8 cellular contexts compared by ENCODE assay signal in genomic region chr16:66927012-66927436, GRCh38. TPM values are rescaled to one million over a fixed set of nuclear protein-coding genes. Genes with fewer than 3 reads are reported as not detected.
DNase-seq lines count a peak whose midpoint lies in the region; ATAC-seq and TF ChIP-seq lines count a peak whose summit lies in the region.

No MANE protein-coding gene starts in this region.

- ATAC-seq in PC-3 (peak; percentile 10; the same call in 1 of the 2 replicates), GM18502 (IDR thresholded peaks at IDR 0.05; ENCODE audit: poor library complexity, unreplicated experiment) (no peak), HG02973 (IDR thresholded peaks at IDR 0.05; ENCODE audit: unreplicated experiment) (no peak)

- H3K4me3 Mint-ChIP-seq in mesothelial cell of epicardium: no peak overlapping the region

- H3K9me3 ChIP-seq in PC-3 (ENCODE audit: low read length) (no peaks in the 10 kb centered on the region), fibroblast of lung (ENCODE audit: control insufficient read depth, insufficient read depth, low read depth, low read length) (no peaks in the 10 kb centered on the region), skeletal muscle tissue (ENCODE audit: control insufficient read depth in 3 of 3, low read length in 3 of 3) (no peaks in the 10 kb centered on the region)

- H3K36me3 ChIP-seq in PC-3 (ENCODE audit: low read depth, low read length) (no peaks in the 10 kb centered on the region; the same call in 1 of the 2 replicates), fibroblast of lung (ENCODE audit: control insufficient read depth, insufficient read depth, low read length) (peaks cover under 1% of the 10 kb centered on the region), skeletal muscle tissue (ENCODE audit: control insufficient read depth in 3 of 3, insufficient read depth in 3 of 3, low read length in 3 of 3) (peaks cover 14 to 29% (median 15%) of the 10 kb centered on the region in 3 donors)

- H3K4me1 Mint-ChIP-seq in mesothelial cell of epicardium: peaks cover 15% of the 10 kb centered on the region

- no peaks in the 10 kb centered on the region for H3F3A ChIP-seq in PC-3 (ENCODE audit: low read length, unreplicated experiment)

- no peak overlapping the region for H3K27ac Mint-ChIP-seq in mesothelial cell of epicardium

- peaks cover 2% of the 10 kb centered on the region for H3K36me3 Mint-ChIP-seq in mesothelial cell of epicardium

- no peak overlapping the region for H2AFZ ChIP-seq in PC-3 (ENCODE audit: low read length)
- no peak overlapping the region for H2AFZ ChIP-seq in fibroblast of lung (ENCODE audit: low read length)

- H3K27ac ChIP-seq in PC-3 (ENCODE audit: low read length) (no peak overlapping the region), fibroblast of lung (ENCODE audit: insufficient read depth, low read length) (peak overlapping the region; percentile 78), skeletal muscle tissue (ENCODE audit: low read depth, low read length) (peak overlapping the region; percentile 98)

- intact Hi-C loops in PC-3 (cut with micrococcal nuclease): loop anchor here (1.0 kb wide), 1 partner anchor 34 kb away; no protein-coding TSS in a partner anchor

- peaks cover 13% of the 10 kb centered on the region for H3K27me3 ChIP-seq in PC-3 (ENCODE audit: low read length)
- peaks cover 2% of the 10 kb centered on the region for H3K27me3 ChIP-seq in fibroblast of lung (ENCODE audit: control insufficient read depth, insufficient read depth, low read length)
- peaks cover 0 to 7% (median 0%) of the 10 kb centered on the region in 3 donors for H3K27me3 ChIP-seq in skeletal muscle tissue (ENCODE audit: control insufficient read depth in 3 of 3, insufficient read depth in 3 of 3, low read length in 3 of 3)

- DNase-seq in GM13977 (ENCODE audit: low spot score) (peak; percentile 74), PC-3 (peak; percentile 39), fibroblast of lung (ENCODE audit: low read depth in 2 of 2) (peak; percentile 62 to 91), mesothelial cell of epicardium (ENCODE audit: low spot score in 2 of 2, unreplicated experiment in 2 of 2) (no peak)
- DNase-seq in stimulated activated CD4-positive, alpha-beta T cell treated with anti-CD3 and anti-CD28 coated beads, Interleukin-4, amount 100 ng/mL, for 1 hour: no peak

- CTCF ChIA-PET in PC-3 (lab: Charles Lee): no interaction called here

- BruUV-seq in PC-3 (replicated peaks; lab: Mats Ljungman, UMichigan): no TSS peak

- H3K4me3 ChIP-seq in PC-3 (ENCODE audit: low read length) (no peak overlapping the region), fibroblast of lung (replicated peaks in 1 of 4; ENCODE audit: control extremely low read depth in 1 of 4, insufficient read depth in 1 of 4, low read depth in 3 of 4, low read length in 4 of 4) (no peak overlapping the region), skeletal muscle tissue (ENCODE audit: low read length in 3 of 3) (peak overlapping the region in 1 of 3 donors; percentile 84)

- H3K9ac ChIP-seq in PC-3 (ENCODE audit: low read length) (no peak overlapping the region), fibroblast of lung (ENCODE audit: insufficient read depth, low read length) (no peak overlapping the region), skeletal muscle tissue (ENCODE audit: low read depth in 1 of 3, low read length in 3 of 3) (peak overlapping the region; percentile 79 to 91 (median 91))

- TF ChIP-seq CTCF in GM13977 (IDR thresholded peaks at IDR 0.05; ENCODE audit: extremely low read depth, insufficient read depth, missing control alignments): no peak
- TF ChIP-seq CTCF in PC-3 (conservative IDR thresholded peaks at IDR 0.05; ENCODE audit: low read depth, low read length): no peak
- TF ChIP-seq CTCF in fibroblast of lung (conservative IDR thresholded peaks at IDR 0.05 in 1 of 2, IDR thresholded peaks at IDR 0.05 in 1 of 2; ENCODE audit: low read depth in 1 of 2, low read length in 2 of 2): no peak
- TF ChIP-seq CTCF in mesothelial cell of epicardium (IDR thresholded peaks at IDR 0.05; ENCODE audit: unreplicated experiment): no peak

- peaks cover 11% of the 10 kb centered on the region; the same call in 1 of the 2 replicates for H3K4me1 ChIP-seq in PC-3 (ENCODE audit: insufficient read depth, low read length)
- H3K4me1 ChIP-seq in fibroblast of lung (ENCODE audit: control insufficient read depth, extremely low read depth, insufficient read depth, low read length): peaks cover 36% of the 10 kb centered on the region
- peaks cover 44 to 75% (median 69%) of the 10 kb centered on the region in 3 donors for H3K4me1 ChIP-seq in skeletal muscle tissue (ENCODE audit: control insufficient read depth in 3 of 3, insufficient read depth in 3 of 3, low read length in 3 of 3)

- in situ Hi-C loops in GM13977 (cut with MboI; ENCODE audit: low pct_unique_long_range_greater_than_20kb, low sequenced_read_pairs, unreplicated experiment): no loop called here

- peaks cover 58% of the 10 kb centered on the region for H3K27me3 Mint-ChIP-seq in mesothelial cell of epicardium (ENCODE audit: low read depth)

- H4K20me1 ChIP-seq in PC-3 (ENCODE audit: low read length) (no peaks in the 10 kb centered on the region), fibroblast of lung (ENCODE audit: control insufficient read depth, extremely low read depth, insufficient read depth, low read length) (no peaks in the 10 kb centered on the region)

- no peaks in the 10 kb centered on the region for H3K9me2 ChIP-seq in PC-3 (replicated peaks; ENCODE audit: low read length)

- H3K4me2 ChIP-seq in PC-3 (ENCODE audit: low read length) (no peak overlapping the region), fibroblast of lung (ENCODE audit: extremely low read depth, insufficient read depth, low read length) (no peak overlapping the region)

- H3K9me3 Mint-ChIP-seq in mesothelial cell of epicardium: no peaks in the 10 kb centered on the region

- POLR2A ChIA-PET in PC-3 (lab: Charles Lee; ENCODE audit: unreplicated experiment): no interaction called here

- H3K79me2 ChIP-seq in PC-3 (ENCODE audit: low read length): no peaks in the 10 kb centered on the region
- no peaks in the 10 kb centered on the region for H3K79me2 ChIP-seq in fibroblast of lung (ENCODE audit: control insufficient read depth, insufficient read depth, low read length)

RNA-seq across cellular contexts. Expression of gene RRAD, which starts 1.7 kb away (rescaled TPM):
- total RNA-seq in PC-3 (2014; rRNA removed) (1.2 and 2.8 TPM in 2 replicates), fibroblast of lung (41.1 and 83.7 TPM in 2 replicates), skeletal muscle tissue (19.3 TPM), mesothelial cell of epicardium (2.7 to 3.7 TPM (median 2.9 TPM) in 3 replicates)
- 7.8 and 11.6 TPM in 2 replicates for polyA plus RNA-seq in fibroblast of lung
- polyA plus RNA-seq in fibroblast of lung (2012): 16.7 and 19.7 TPM in 2 replicates
- polyA minus RNA-seq in fibroblast of lung (ENCODE audit: low replicate concordance): 3.4 and 4.5 TPM in 2 replicates

RNA-seq across cellular contexts. Expression of gene CIAO2B, which starts 7.2 kb away (rescaled TPM):
- total RNA-seq in PC-3 (2014; rRNA removed): 147 and 172 TPM in 2 replicates
- total RNA-seq in fibroblast of lung: 188 and 217 TPM in 2 replicates
- polyA plus RNA-seq in fibroblast of lung: 115 and 138 TPM in 2 replicates
- 176 and 223 TPM in 2 replicates for polyA plus RNA-seq in fibroblast of lung (2012)
- polyA minus RNA-seq in fibroblast of lung (ENCODE audit: low replicate concordance): 179 and 191 TPM in 2 replicates
- 95.0 TPM for total RNA-seq in skeletal muscle tissue
- total RNA-seq in mesothelial cell of epicardium: 52.1 to 56.1 TPM (median 54.5 TPM) in 3 replicates

RNA-seq across cellular contexts. Expression of gene CES2, which starts 8.3 kb away (rescaled TPM):
- total RNA-seq in PC-3 (2014; rRNA removed) (15.3 and 15.8 TPM in 2 replicates), fibroblast of lung (38.0 and 47.6 TPM in 2 replicates), skeletal muscle tissue (15.7 TPM), mesothelial cell of epicardium (52.0 to 53.4 TPM (median 52.5 TPM) in 3 replicates)
- 22.9 and 26.9 TPM in 2 replicates for polyA plus RNA-seq in fibroblast of lung
- 24.6 and 28.6 TPM in 2 replicates for polyA plus RNA-seq in fibroblast of lung (2012)
- polyA minus RNA-seq in fibroblast of lung (ENCODE audit: low replicate concordance): 34.6 and 51.2 TPM in 2 replicates

RNA-seq across cellular contexts. Expression of gene CDH16, which starts 8.3 kb away (rescaled TPM):
- total RNA-seq in PC-3 (2014; rRNA removed): not detected in 2 replicates
- not detected in 2 replicates for total RNA-seq in fibroblast of lung
- polyA plus RNA-seq in fibroblast of lung: not detected in 2 replicates
- polyA plus RNA-seq in fibroblast of lung (2012): not detected in 2 replicates
- not detected in 2 replicates for polyA minus RNA-seq in fibroblast of lung (ENCODE audit: low replicate concordance)
- not detected for total RNA-seq in skeletal muscle tissue
- total RNA-seq in mesothelial cell of epicardium: not detected in 3 replicates

RNA-seq across cellular contexts. Expression of gene CES3, which starts 34.0 kb away (rescaled TPM):
- total RNA-seq in PC-3 (2014; rRNA removed): 0.26 and 0.58 TPM in 2 replicates
- 0.77 and 1.3 TPM in 2 replicates for total RNA-seq in fibroblast of lung
- polyA plus RNA-seq in fibroblast of lung: 0.01 and 0.07 TPM in 2 replicates
- not detected in 2 replicates for polyA plus RNA-seq in fibroblast of lung (2012)
- polyA minus RNA-seq in fibroblast of lung (ENCODE audit: low replicate concordance): not detected in 2 replicates
- 0.52 TPM for total RNA-seq in skeletal muscle tissue
- total RNA-seq in mesothelial cell of epicardium: 4.8 to 5.4 TPM (median 5.1 TPM) in 3 replicates

Comparison
In these comparisons a context has a peak if more than half of its experiments do, and no peak if none do; other contexts are left out.
1. DNase-seq: peak in GM13977 (single experiment), PC-3 (single experiment) and fibroblast of lung (2 of 2); none in mesothelial cell of epicardium (0 of 2) and stimulated activated CD4-positive, alpha-beta T cell treated with anti-CD3 and anti-CD28 coated beads, Interleukin-4, amount 100 ng/mL, for 1 hour (single experiment).
2. H3K9ac ChIP-seq: peak in skeletal muscle tissue (3 of 3); none in PC-3 (single experiment) and fibroblast of lung (single experiment).